In the genomic region with DNA sequence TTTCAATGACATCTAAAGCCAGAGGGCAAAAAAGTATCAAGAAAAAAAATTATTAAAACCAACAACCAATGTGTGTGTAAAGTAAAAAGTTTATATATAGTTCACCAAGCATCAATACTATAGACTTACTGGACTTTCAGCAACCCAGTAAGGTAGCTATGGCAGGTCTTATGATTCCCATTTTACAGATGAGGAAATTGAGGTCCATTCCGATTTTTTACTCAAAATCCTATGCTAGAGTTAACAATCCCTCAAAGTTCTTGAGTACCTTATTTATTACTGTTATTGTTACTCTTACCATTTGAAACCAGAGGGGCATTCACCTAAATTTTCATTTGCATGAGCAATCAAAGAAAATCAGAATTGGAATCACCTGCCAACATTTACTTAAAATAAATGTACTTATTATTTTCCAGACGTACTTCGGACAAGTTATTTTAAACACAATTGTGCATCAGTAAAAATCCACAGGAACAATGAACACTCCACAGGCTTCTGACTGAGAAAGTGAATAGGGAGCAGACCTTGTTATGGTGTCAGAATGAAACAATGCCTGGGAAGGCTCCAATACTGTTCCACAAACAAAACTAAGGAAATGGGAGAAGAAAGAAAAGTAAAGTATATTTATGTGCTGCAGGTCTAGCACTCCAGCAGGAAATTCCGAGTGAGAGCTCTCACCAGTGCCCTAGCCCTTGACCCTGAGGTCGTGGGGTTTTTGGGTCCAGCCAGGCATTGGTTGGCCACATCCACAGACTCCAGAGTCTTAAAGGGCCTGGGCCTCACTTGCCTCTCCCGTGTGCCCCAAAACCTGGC, we compare ENCODE assay signal across 1 cellular context.
TF ChIP-seq lines count a peak whose summit lies in the region.

No MANE protein-coding gene starts in this region.

TF ChIP-seq in GM12878, 131 proteins besides CTCF, POLR2A, EP300 and RAD21 (continues in another document):
- TF ChIP-seq, protein P1, sequence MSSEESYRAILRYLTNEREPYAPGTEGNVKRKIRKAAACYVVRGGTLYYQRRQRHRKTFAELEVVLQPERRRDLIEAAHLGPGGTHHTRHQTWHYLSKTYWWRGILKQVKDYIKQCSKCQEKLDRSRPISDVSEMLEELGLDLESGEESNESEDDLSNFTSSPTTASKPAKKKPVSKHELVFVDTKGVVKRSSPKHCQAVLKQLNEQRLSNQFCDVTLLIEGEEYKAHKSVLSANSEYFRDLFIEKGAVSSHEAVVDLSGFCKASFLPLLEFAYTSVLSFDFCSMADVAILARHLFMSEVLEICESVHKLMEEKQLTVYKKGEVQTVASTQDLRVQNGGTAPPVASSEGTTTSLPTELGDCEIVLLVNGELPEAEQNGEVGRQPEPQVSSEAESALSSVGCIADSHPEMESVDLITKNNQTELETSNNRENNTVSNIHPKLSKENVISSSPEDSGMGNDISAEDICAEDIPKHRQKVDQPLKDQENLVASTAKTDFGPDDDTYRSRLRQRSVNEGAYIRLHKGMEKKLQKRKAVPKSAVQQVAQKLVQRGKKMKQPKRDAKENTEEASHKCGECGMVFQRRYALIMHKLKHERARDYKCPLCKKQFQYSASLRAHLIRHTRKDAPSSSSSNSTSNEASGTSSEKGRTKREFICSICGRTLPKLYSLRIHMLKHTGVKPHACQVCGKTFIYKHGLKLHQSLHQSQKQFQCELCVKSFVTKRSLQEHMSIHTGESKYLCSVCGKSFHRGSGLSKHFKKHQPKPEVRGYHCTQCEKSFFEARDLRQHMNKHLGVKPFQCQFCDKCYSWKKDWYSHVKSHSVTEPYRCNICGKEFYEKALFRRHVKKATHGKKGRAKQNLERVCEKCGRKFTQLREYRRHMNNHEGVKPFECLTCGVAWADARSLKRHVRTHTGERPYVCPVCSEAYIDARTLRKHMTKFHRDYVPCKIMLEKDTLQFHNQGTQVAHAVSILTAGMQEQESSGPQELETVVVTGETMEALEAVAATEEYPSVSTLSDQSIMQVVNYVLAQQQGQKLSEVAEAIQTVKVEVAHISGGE (CRISPR knock-in tag; IDR thresholded peaks at IDR 0.05) = no peak
- TF ChIP-seq IKZF2 (IDR thresholded peaks at IDR 0.05) (no peak), EED (IDR thresholded peaks at IDR 0.05; ENCODE audit: low read depth) (peak; percentile 54; the same call in 1 of the 2 replicates), JUND (IDR thresholded peaks at IDR 0.05; ENCODE audit: low read depth, low read length) (no peak), POLR2AphosphoS5 (IDR thresholded peaks at IDR 0.05; ENCODE audit: low read length) (no peak), NR2C2 (IDR thresholded peaks at IDR 0.05; ENCODE audit: borderline replicate concordance, control insufficient read depth, insufficient read length, low read depth) (no peak), IRF4 (IDR thresholded peaks at IDR 0.05; ENCODE audit: low read depth, low read length) (no peak), ZNF217 (IDR thresholded peaks at IDR 0.05) (peak; percentile 73), HCFC1 (IDR thresholded peaks at IDR 0.05; ENCODE audit: low read length) (no peak), SMAD1 (IDR thresholded peaks at IDR 0.05; ENCODE audit: low read depth, partially characterized antibody) (no peak), RUNX3 (IDR thresholded peaks at IDR 0.05; ENCODE audit: low read length) (no peak), FOXM1 (IDR thresholded peaks at IDR 0.05; ENCODE audit: low read depth, low read length) (no peak), CBX5 (IDR thresholded peaks at IDR 0.05; ENCODE audit: low read depth) (no peak), NFYA (IDR thresholded peaks at IDR 0.05; ENCODE audit: borderline replicate concordance, low read depth, low read length) (no peak), CBX3 (IDR thresholded peaks at IDR 0.05; ENCODE audit: borderline replicate concordance, low read depth) (no peak), SREBF2 (IDR thresholded peaks at IDR 0.05; ENCODE audit: low read length) (no peak), NR2F1 (conservative IDR thresholded peaks at IDR 0.05) (peak; percentile 77), PAX8 (IDR thresholded peaks at IDR 0.05) (no peak), LARP7 (IDR thresholded peaks at IDR 0.05) (no peak), EGR1 (IDR thresholded peaks at IDR 0.05; ENCODE audit: borderline replicate concordance in 1 of 2, low read depth in 2 of 2, low read length in 2 of 2) (no peak), TCF12 (IDR thresholded peaks at IDR 0.05; ENCODE audit: low read depth, low read length) (no peak), SMC3 (IDR thresholded peaks at IDR 0.05; ENCODE audit: borderline replicate concordance, low read length) (no peak), TCF3 (IDR thresholded peaks at IDR 0.05; ENCODE audit: borderline replicate concordance, insufficient read depth, low read depth, low read length) (no peak)
- TF ChIP-seq, protein P2, sequence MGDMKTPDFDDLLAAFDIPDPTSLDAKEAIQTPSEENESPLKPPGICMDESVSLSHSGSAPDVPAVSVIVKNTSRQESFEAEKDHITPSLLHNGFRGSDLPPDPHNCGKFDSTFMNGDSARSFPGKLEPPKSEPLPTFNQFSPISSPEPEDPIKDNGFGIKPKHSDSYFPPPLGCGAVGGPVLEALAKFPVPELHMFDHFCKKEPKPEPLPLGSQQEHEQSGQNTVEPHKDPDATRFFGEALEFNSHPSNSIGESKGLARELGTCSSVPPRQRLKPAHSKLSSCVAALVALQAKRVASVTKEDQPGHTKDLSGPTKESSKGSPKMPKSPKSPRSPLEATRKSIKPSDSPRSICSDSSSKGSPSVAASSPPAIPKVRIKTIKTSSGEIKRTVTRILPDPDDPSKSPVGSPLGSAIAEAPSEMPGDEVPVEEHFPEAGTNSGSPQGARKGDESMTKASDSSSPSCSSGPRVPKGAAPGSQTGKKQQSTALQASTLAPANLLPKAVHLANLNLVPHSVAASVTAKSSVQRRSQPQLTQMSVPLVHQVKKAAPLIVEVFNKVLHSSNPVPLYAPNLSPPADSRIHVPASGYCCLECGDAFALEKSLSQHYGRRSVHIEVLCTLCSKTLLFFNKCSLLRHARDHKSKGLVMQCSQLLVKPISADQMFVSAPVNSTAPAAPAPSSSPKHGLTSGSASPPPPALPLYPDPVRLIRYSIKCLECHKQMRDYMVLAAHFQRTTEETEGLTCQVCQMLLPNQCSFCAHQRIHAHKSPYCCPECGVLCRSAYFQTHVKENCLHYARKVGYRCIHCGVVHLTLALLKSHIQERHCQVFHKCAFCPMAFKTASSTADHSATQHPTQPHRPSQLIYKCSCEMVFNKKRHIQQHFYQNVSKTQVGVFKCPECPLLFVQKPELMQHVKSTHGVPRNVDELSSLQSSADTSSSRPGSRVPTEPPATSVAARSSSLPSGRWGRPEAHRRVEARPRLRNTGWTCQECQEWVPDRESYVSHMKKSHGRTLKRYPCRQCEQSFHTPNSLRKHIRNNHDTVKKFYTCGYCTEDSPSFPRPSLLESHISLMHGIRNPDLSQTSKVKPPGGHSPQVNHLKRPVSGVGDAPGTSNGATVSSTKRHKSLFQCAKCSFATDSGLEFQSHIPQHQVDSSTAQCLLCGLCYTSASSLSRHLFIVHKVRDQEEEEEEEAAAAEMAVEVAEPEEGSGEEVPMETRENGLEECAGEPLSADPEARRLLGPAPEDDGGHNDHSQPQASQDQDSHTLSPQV (IDR thresholded peaks at IDR 0.05) = 0 out of 2 replicates have a peak, but pooled peaks have one; percentile 52
- TF ChIP-seq, protein P3, sequence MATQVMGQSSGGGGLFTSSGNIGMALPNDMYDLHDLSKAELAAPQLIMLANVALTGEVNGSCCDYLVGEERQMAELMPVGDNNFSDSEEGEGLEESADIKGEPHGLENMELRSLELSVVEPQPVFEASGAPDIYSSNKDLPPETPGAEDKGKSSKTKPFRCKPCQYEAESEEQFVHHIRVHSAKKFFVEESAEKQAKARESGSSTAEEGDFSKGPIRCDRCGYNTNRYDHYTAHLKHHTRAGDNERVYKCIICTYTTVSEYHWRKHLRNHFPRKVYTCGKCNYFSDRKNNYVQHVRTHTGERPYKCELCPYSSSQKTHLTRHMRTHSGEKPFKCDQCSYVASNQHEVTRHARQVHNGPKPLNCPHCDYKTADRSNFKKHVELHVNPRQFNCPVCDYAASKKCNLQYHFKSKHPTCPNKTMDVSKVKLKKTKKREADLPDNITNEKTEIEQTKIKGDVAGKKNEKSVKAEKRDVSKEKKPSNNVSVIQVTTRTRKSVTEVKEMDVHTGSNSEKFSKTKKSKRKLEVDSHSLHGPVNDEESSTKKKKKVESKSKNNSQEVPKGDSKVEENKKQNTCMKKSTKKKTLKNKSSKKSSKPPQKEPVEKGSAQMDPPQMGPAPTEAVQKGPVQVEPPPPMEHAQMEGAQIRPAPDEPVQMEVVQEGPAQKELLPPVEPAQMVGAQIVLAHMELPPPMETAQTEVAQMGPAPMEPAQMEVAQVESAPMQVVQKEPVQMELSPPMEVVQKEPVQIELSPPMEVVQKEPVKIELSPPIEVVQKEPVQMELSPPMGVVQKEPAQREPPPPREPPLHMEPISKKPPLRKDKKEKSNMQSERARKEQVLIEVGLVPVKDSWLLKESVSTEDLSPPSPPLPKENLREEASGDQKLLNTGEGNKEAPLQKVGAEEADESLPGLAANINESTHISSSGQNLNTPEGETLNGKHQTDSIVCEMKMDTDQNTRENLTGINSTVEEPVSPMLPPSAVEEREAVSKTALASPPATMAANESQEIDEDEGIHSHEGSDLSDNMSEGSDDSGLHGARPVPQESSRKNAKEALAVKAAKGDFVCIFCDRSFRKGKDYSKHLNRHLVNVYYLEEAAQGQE (IDR thresholded peaks at IDR 0.05; ENCODE audit: low read depth, low read length) = no peak
- TF ChIP-seq, protein P4, sequence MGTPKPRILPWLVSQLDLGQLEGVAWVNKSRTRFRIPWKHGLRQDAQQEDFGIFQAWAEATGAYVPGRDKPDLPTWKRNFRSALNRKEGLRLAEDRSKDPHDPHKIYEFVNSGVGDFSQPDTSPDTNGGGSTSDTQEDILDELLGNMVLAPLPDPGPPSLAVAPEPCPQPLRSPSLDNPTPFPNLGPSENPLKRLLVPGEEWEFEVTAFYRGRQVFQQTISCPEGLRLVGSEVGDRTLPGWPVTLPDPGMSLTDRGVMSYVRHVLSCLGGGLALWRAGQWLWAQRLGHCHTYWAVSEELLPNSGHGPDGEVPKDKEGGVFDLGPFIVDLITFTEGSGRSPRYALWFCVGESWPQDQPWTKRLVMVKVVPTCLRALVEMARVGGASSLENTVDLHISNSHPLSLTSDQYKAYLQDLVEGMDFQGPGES (IDR thresholded peaks at IDR 0.05) = no peak
- TF ChIP-seq, protein P5, sequence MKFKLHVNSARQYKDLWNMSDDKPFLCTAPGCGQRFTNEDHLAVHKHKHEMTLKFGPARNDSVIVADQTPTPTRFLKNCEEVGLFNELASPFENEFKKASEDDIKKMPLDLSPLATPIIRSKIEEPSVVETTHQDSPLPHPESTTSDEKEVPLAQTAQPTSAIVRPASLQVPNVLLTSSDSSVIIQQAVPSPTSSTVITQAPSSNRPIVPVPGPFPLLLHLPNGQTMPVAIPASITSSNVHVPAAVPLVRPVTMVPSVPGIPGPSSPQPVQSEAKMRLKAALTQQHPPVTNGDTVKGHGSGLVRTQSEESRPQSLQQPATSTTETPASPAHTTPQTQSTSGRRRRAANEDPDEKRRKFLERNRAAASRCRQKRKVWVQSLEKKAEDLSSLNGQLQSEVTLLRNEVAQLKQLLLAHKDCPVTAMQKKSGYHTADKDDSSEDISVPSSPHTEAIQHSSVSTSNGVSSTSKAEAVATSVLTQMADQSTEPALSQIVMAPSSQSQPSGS (IDR thresholded peaks at IDR 0.05; ENCODE audit: low read length) = no peak
- TF ChIP-seq, protein P6, sequence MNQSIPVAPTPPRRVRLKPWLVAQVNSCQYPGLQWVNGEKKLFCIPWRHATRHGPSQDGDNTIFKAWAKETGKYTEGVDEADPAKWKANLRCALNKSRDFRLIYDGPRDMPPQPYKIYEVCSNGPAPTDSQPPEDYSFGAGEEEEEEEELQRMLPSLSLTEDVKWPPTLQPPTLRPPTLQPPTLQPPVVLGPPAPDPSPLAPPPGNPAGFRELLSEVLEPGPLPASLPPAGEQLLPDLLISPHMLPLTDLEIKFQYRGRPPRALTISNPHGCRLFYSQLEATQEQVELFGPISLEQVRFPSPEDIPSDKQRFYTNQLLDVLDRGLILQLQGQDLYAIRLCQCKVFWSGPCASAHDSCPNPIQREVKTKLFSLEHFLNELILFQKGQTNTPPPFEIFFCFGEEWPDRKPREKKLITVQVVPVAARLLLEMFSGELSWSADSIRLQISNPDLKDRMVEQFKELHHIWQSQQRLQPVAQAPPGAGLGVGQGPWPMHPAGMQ (IDR thresholded peaks at IDR 0.05; ENCODE audit: borderline replicate concordance) = no peak
- TF ChIP-seq, protein P7, sequence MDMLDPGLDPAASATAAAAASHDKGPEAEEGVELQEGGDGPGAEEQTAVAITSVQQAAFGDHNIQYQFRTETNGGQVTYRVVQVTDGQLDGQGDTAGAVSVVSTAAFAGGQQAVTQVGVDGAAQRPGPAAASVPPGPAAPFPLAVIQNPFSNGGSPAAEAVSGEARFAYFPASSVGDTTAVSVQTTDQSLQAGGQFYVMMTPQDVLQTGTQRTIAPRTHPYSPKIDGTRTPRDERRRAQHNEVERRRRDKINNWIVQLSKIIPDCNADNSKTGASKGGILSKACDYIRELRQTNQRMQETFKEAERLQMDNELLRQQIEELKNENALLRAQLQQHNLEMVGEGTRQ (IDR thresholded peaks at IDR 0.05; ENCODE audit: borderline replicate concordance, low read depth, low read length) = no peak
- TF ChIP-seq, protein P8, sequence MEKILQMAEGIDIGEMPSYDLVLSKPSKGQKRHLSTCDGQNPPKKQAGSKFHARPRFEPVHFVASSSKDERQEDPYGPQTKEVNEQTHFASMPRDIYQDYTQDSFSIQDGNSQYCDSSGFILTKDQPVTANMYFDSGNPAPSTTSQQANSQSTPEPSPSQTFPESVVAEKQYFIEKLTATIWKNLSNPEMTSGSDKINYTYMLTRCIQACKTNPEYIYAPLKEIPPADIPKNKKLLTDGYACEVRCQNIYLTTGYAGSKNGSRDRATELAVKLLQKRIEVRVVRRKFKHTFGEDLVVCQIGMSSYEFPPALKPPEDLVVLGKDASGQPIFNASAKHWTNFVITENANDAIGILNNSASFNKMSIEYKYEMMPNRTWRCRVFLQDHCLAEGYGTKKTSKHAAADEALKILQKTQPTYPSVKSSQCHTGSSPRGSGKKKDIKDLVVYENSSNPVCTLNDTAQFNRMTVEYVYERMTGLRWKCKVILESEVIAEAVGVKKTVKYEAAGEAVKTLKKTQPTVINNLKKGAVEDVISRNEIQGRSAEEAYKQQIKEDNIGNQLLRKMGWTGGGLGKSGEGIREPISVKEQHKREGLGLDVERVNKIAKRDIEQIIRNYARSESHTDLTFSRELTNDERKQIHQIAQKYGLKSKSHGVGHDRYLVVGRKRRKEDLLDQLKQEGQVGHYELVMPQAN (conservative IDR thresholded peaks at IDR 0.05) = no peak
- TF ChIP-seq, protein P9, sequence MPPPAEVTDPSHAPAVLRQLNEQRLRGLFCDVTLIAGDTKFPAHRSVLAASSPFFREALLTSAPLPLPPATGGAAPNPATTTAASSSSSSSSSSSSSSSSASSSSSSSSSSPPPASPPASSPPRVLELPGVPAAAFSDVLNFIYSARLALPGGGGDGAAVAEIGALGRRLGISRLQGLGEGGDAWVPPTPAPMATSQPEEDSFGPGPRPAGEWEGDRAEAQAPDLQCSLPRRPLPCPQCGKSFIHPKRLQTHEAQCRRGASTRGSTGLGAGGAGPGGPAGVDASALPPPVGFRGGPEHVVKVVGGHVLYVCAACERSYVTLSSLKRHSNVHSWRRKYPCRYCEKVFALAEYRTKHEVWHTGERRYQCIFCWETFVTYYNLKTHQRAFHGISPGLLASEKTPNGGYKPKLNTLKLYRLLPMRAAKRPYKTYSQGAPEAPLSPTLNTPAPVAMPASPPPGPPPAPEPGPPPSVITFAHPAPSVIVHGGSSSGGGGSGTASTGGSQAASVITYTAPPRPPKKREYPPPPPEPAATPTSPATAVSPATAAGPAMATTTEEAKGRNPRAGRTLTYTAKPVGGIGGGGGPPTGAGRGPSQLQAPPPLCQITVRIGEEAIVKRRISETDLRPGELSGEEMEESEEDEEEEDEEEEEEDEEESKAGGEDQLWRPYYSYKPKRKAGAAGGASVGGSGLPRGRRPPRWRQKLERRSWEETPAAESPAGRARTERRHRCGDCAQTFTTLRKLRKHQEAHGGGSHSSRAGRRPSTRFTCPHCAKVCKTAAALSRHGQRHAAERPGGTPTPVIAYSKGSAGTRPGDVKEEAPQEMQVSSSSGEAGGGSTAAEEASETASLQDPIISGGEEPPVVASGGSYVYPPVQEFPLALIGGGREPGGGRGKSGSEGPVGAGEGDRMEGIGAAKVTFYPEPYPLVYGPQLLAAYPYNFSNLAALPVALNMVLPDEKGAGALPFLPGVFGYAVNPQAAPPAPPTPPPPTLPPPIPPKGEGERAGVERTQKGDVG (CRISPR knock-in tag; IDR thresholded peaks at IDR 0.05) = no peak
